24 cellular contexts compared by ENCODE assay signal in the genomic region with DNA sequence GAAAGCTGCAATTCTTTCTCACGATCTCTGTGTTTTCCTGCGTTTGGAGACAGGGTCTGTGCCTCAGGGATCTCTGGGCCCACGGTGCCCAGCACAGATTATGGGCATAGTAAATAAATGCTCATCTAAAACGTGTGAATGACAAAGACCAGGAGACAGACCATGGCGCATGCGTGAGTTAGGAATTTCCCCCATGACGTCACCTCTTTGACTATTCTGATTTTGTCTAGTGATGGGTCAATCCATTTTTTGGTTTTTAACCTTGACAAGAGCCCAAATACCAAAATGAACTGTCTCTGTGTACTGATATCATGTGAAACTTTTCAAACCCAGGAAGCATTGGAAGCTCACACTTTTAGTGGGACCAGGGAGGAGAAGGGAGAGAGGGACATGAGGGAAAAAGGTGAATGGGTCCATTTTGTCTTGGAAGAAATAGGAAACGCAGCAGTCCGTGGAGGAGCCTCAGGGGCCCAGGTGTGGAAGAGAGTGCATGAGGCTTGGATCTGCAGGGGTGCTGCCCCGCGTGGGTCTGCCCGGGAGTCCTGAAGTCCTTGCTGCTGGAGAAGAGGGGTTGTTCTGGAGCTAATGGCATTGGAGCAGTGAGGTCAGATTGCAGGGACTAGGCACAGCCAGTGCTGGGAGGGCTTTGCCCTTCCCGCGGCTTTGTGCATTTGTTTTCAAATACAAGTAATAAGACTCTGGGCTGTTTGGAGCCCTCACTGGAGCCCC.
A peak's percentile ranks its signal among the peaks of the same experiment; 100 is the strongest.
DNase-seq lines count a peak whose midpoint lies in the region; ATAC-seq, FAIRE-seq and TF ChIP-seq lines count a peak whose summit lies in the region.
"Had no signal": no experiment of that assay in that cellular context is flagged by ENCODE, and none has a peak within 500 bp of the region (broad histone marks: within the 10 kb centered on the region; RNA-seq: fewer than 3 reads in every experiment).

No MANE protein-coding gene starts in this region.

- no peak overlapping the region for H2AK9ac ChIP-seq in IMR-90 (replicated peaks; ENCODE audit: low read depth, low read length, poor library complexity)

- no peak overlapping the region for H2AFZ ChIP-seq in IMR-90 (replicated peaks; ENCODE audit: low read length, poor library complexity)

- no peak overlapping the region for H3K9ac ChIP-seq in IMR-90 (ENCODE audit: low read depth, low read length)
- H3K9ac ChIP-seq: BLaER1 treated with 17β-estradiol and CSF1 and Interleukin-3, amounts not matched to agents 10 nM and 100 nM had no signal

- H3K23ac ChIP-seq in IMR-90 (ENCODE audit: low read depth, low read length): no peak overlapping the region

- peaks cover 0 to 2% of the 10 kb centered on the region in 2 donors for H3K4me1 Mint-ChIP-seq in natural killer cell treated with Interleukin-12 subunit alpha and Interleukin-12 subunit beta and Interleukin-15 and Interleukin-18, amount 100 ng/mL, for 72 hours (ENCODE audit: low read depth in 2 of 2)

- no peak overlapping the region for H4K8ac ChIP-seq in IMR-90 (ENCODE audit: low read depth in 2 of 2, low read length in 2 of 2)

- intact Hi-C loops in IMR-90 (cut with micrococcal nuclease): no loop called here
- intact Hi-C loops in posterior vena cava (cut with DNase I): no loop called here

- dilution Hi-C loops in IMR-90 (cut with HindIII; ENCODE audit: low sequenced_read_pairs, unreplicated experiment): no loop called here

- ATAC-seq in A549 (no peak), IMR-90 (ENCODE audit: low read depth) (no peak), gastroesophageal sphincter (no peak), HG03432 (IDR thresholded peaks at IDR 0.05; ENCODE audit: unreplicated experiment) (no peak), GM21529 (IDR thresholded peaks at IDR 0.05; ENCODE audit: unreplicated experiment) (no peak)
- ATAC-seq in natural killer cell treated with Interleukin-12 subunit alpha and Interleukin-12 subunit beta and Interleukin-15 and Interleukin-18, amount 100 ng/mL, for 72 hours: no peak

- no peak overlapping the region for H4K5ac ChIP-seq in IMR-90 (ENCODE audit: low read depth, low read length)

- in situ Hi-C loops in IMR-90 (cut with MboI; ENCODE audit: low sequenced_read_pairs): no loop called here

- H3K4me3 ChIP-seq in A549 (no peak overlapping the region), IMR-90 (ENCODE audit: insufficient read depth, low read depth, low read length) (no peak overlapping the region), gastroesophageal sphincter (no peak overlapping the region)
- H3K4me3 ChIP-seq: BLaER1 treated with 17β-estradiol and CSF1 and Interleukin-3, amounts not matched to agents 10 nM and 100 nM; HAP-1 had no signal

- H3K27ac Mint-ChIP-seq in natural killer cell treated with Interleukin-12 subunit alpha and Interleukin-12 subunit beta and Interleukin-15 and Interleukin-18, amount 100 ng/mL, for 72 hours: no peak overlapping the region

- 0 out of 2 replicates have a peak overlapping the region, but pooled peaks have one; percentile 38 for H2AK5ac ChIP-seq in IMR-90 (ENCODE audit: low read depth, low read length)

- H3K4me3 Mint-ChIP-seq in natural killer cell treated with Interleukin-12 subunit alpha and Interleukin-12 subunit beta and Interleukin-15 and Interleukin-18, amount 100 ng/mL, for 72 hours: no peak overlapping the region

- FAIRE-seq in A549 (lab: Jason Lieb, UNC): no peak
- FAIRE-seq: A204.1, GM12891, HTR-8/SVneo had no signal

- peak overlapping the region; percentile 15; the same call in 1 of the 2 replicates for H4K91ac ChIP-seq in IMR-90 (ENCODE audit: insufficient read depth, low read depth, low read length)

- H3K36me3 Mint-ChIP-seq in natural killer cell treated with Interleukin-12 subunit alpha and Interleukin-12 subunit beta and Interleukin-15 and Interleukin-18, amount 100 ng/mL, for 72 hours: peaks cover 10% of the 10 kb centered on the region

- H3K27ac ChIP-seq in A549 (peak overlapping the region; percentile 88 to 94), IMR-90 (ENCODE audit: insufficient read depth, low read length) (no peak overlapping the region), gastroesophageal sphincter (peak overlapping the region; percentile 88 to 97 (median 92))
- H3K27ac ChIP-seq: BLaER1 treated with 17β-estradiol and CSF1 and Interleukin-3, amounts not matched to agents 10 nM and 100 nM; HL-60 had no signal

- H3K9me3 ChIP-seq in A549 (peaks cover 13% of the 10 kb centered on the region), IMR-90 (ENCODE audit: control insufficient read depth, insufficient read depth, low read length) (no peaks in the 10 kb centered on the region), gastroesophageal sphincter (no peaks in the 10 kb centered on the region)
- H3K9me3 ChIP-seq: HAP-1 had no signal

- H2BK15ac ChIP-seq in IMR-90 (ENCODE audit: low read depth, low read length): no peak overlapping the region

- no TSS peak for BruUV-seq in IMR-90 (replicated peaks; lab: Mats Ljungman, UMichigan)

- H3K4me2 ChIP-seq in A549 (no peak overlapping the region), IMR-90 (ENCODE audit: low read depth, low read length) (no peak overlapping the region)
- H3K4me2 ChIP-seq: BLaER1 treated with 17β-estradiol and CSF1 and Interleukin-3, amounts not matched to agents 10 nM and 100 nM had no signal

- H4K20me1 ChIP-seq in IMR-90 (ENCODE audit: insufficient read depth, low read length): no peaks in the 10 kb centered on the region
- H4K20me1 ChIP-seq: BLaER1 treated with 17β-estradiol and CSF1 and Interleukin-3, amounts not matched to agents 10 nM and 100 nM had no signal

- no peak overlapping the region for H2BK5ac ChIP-seq in IMR-90 (ENCODE audit: low read depth, low read length, poor library complexity, severe bottlenecking)

- WGBS in A549 (ENCODE audit: missing lambda C conversion rate): 78% methylated on average over 14 of the region's 14 CpGs
- 73% methylated on average over 3 of the region's 14 CpGs; no CpG with 5 or more reads in 1 of the 2 experiments for WGBS in IMR-90 (ENCODE audit: extremely low coverage in 2 of 2, insufficient read length in 1 of 2), 2 experiments
- 74 to 78% methylated on average over 9 to 11 of the region's 14 CpGs for WGBS in gastroesophageal sphincter (ENCODE audit: low coverage in 1 of 2), 2 donors

- H3K4me1 ChIP-seq in A549 (peaks cover 33% of the 10 kb centered on the region), IMR-90 (ENCODE audit: control insufficient read depth, insufficient read depth, low read length) (peaks cover 12% of the 10 kb centered on the region; the same call in 1 of the 2 replicates), gastroesophageal sphincter (peaks cover 16 to 78% (median 24%) of the 10 kb centered on the region in 3 donors)
- H3K4me1 ChIP-seq: HAP-1 had no signal

- H3K79me1 ChIP-seq in IMR-90 (ENCODE audit: low read depth in 1 of 2, low read length in 2 of 2): no peaks in the 10 kb centered on the region

- POLR2A ChIA-PET in A549 (lab: Yijun Ruan, JAX): no interaction called here
- POLR2A ChIA-PET in IMR-90 (lab: Charles Lee; ENCODE audit: unreplicated experiment): no interaction called here

- no peaks in the 10 kb centered on the region for H3K36me3 ChIP-seq in IMR-90 (ENCODE audit: control insufficient read depth, insufficient read depth, low read length)
- H3K36me3 ChIP-seq in gastroesophageal sphincter: no peaks in the 10 kb centered on the region
- H3K36me3 ChIP-seq: BLaER1 treated with 17β-estradiol and CSF1 and Interleukin-3, amounts not matched to agents 10 nM and 100 nM; HAP-1 had no signal

- CTCF ChIA-PET in A549 (lab: Yijun Ruan, JAX): no interaction called here
- CTCF ChIA-PET in IMR-90 (lab: Yijun Ruan, JAX): no interaction called here

- H2BK20ac ChIP-seq in IMR-90 (ENCODE audit: low read depth, low read length): no peak overlapping the region

- TF ChIP-seq EP300 in A549 (IDR thresholded peaks at IDR 0.05) (no peak), gastroesophageal sphincter (IDR thresholded peaks at IDR 0.05) (no peak)

- no peak overlapping the region for H3K18ac ChIP-seq in IMR-90 (ENCODE audit: low read depth, low read length)

- no peak overlapping the region for H2BK120ac ChIP-seq in IMR-90 (ENCODE audit: low read depth, low read length)

- no peak overlapping the region for H3K14ac ChIP-seq in IMR-90 (replicated peaks; ENCODE audit: low read depth, low read length)

- no peaks in the 10 kb centered on the region for H3K9me1 ChIP-seq in IMR-90 (ENCODE audit: insufficient read depth, low read length)

- no peak for TF ChIP-seq RAD21 in A549 (conservative IDR thresholded peaks at IDR 0.05 in 1 of 2, IDR thresholded peaks at IDR 0.05 in 1 of 2)
- TF ChIP-seq RAD21 in IMR-90 (IDR thresholded peaks at IDR 0.05; ENCODE audit: low read length): no peak

- peaks cover 3% of the 10 kb centered on the region for H3K9me3 Mint-ChIP-seq in natural killer cell treated with Interleukin-12 subunit alpha and Interleukin-12 subunit beta and Interleukin-15 and Interleukin-18, amount 100 ng/mL, for 72 hours

- H3K4ac ChIP-seq in IMR-90 (ENCODE audit: low read depth, low read length): no peak overlapping the region; the same call in 1 of the 2 replicates

- no peak overlapping the region for H3K56ac ChIP-seq in IMR-90 (ENCODE audit: extremely low read depth, insufficient read depth, low read length)

- peaks cover 20% of the 10 kb centered on the region in 2 donors for H3K27me3 Mint-ChIP-seq in natural killer cell treated with Interleukin-12 subunit alpha and Interleukin-12 subunit beta and Interleukin-15 and Interleukin-18, amount 100 ng/mL, for 72 hours

- no peak for TF ChIP-seq CTCF in A549 (IDR thresholded peaks at IDR 0.05)
- TF ChIP-seq CTCF in IMR-90 (conservative IDR thresholded peaks at IDR 0.05; ENCODE audit: low read depth, low read length): no peak
- no peak for TF ChIP-seq CTCF in gastroesophageal sphincter (IDR thresholded peaks at IDR 0.05)

- TF ChIP-seq POLR2A in A549 (IDR thresholded peaks at IDR 0.05; ENCODE audit: low read length) (no peak), IMR-90 (IDR thresholded peaks at IDR 0.05; ENCODE audit: low read depth, low read length) (no peak), gastroesophageal sphincter (IDR thresholded peaks at IDR 0.05) (no peak)

- DNase-seq in A549 (ENCODE audit: low read depth in 1 of 2, low spot score in 1 of 2) (no peak), IMR-90 (no peak), posterior vena cava (ENCODE audit: low spot score) (peak; percentile 48), cerebellum (ENCODE audit: low spot score) (no peak)
- no peak for DNase-seq in natural killer cell treated with Interleukin-12 subunit alpha and Interleukin-12 subunit beta and Interleukin-15 and Interleukin-18, amount 100 ng/mL, for 72 hours (ENCODE audit: low spot score)
- DNase-seq: DMS 273 treated with DMSO at 0.1 percent for 48 hours, GDM1, KBM-7, MV-4-11, NCI-H1417, NCI-H2029 treated with DMSO at 0.1 percent for 48 hours, NCI-H2171 treated with DMSO at 0.1 percent for 48 hours, NCI-H748 treated with DMSO at 0.1 percent for 48 hours, OCI-M1, SIG-M5 had no signal

- H3K27me3 ChIP-seq in IMR-90 (ENCODE audit: control insufficient read depth, insufficient read depth, low read length) (no peaks in the 10 kb centered on the region), gastroesophageal sphincter (no peaks in the 10 kb centered on the region)
- H3K27me3 ChIP-seq: BLaER1 treated with 17β-estradiol and CSF1 and Interleukin-3, amounts not matched to agents 10 nM and 100 nM had no signal

TF ChIP-seq in A549, 52 proteins besides CTCF, POLR2A, EP300 and RAD21 (continues in another document):
- no peak for TF ChIP-seq TFCP2L1 (CRISPR knock-in tag; IDR thresholded peaks at IDR 0.05)
